14 cellular contexts compared by ENCODE assay signal in the genomic region with DNA sequence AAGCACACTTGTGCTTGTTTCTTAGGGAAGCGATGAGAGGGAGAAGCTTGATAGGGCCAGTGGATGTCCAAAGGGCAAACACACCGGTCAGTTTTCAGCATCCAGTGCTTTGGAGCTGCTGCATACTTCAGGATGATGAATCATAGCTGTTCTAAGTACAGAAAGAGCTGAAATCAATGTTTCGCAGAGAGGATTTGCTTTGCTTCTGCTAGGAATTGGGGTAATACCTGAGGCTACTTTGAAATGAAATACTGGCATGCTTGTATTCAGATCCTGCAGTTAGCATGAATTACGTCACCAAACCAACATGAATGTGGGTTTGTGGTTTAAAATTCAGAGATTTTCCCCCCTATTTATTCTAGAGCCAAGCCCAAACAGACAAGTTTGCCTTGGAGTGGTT.
"Had no signal": no experiment of that assay in that cellular context is flagged by ENCODE, and none has a peak within 500 bp of the region (broad histone marks: within the 10 kb centered on the region; RNA-seq: fewer than 3 reads in every experiment).

No MANE protein-coding gene starts in this region.

- H3K27ac ChIP-seq: coronary artery, epithelial cell of prostate, gastroesophageal sphincter, parathyroid adenoma had no signal

- FAIRE-seq: kidney had no signal

- H3K4me1 ChIP-seq: gastroesophageal sphincter, parathyroid adenoma had no signal

- H3K4me3 Mint-ChIP-seq: activated CD4-positive, alpha-beta memory T cell treated with anti-CD3 and anti-CD28 coated beads, Interleukin-2, amount 10 ng/mL, durations not matched to agents 7 days and 5 days; activated naive CD8-positive, alpha-beta T cell treated with anti-CD3 and anti-CD28 coated beads, Interleukin-2, amount 10 ng/mL, durations not matched to agents 7 days and 5 days; T-helper 2 cell treated with Interferon-gamma antibody and Interleukin-4, amounts not matched to agents 5 μg/mL and 100 μg/mL, for 36 hours had no signal

- H3K9me3 ChIP-seq: gastroesophageal sphincter had no signal

- H3K27ac Mint-ChIP-seq: activated CD4-positive, alpha-beta memory T cell treated with anti-CD3 and anti-CD28 coated beads, Interleukin-2, amount 10 ng/mL, durations not matched to agents 7 days and 5 days; activated naive CD8-positive, alpha-beta T cell treated with anti-CD3 and anti-CD28 coated beads, Interleukin-2, amount 10 ng/mL, durations not matched to agents 7 days and 5 days; T-helper 2 cell treated with Interferon-gamma antibody and Interleukin-4, amounts not matched to agents 5 μg/mL and 100 μg/mL, for 36 hours had no signal

- H3K4me3 ChIP-seq: coronary artery, gastroesophageal sphincter had no signal

- H3K36me3 ChIP-seq: gastroesophageal sphincter had no signal

- H3K9ac ChIP-seq: parathyroid adenoma had no signal

- DNase-seq: activated CD4-positive, alpha-beta memory T cell treated with anti-CD3 and anti-CD28 coated beads, Interleukin-2, amount 10 ng/mL, durations not matched to agents 7 days and 5 days; activated CD4-positive, CD25-positive, alpha-beta regulatory T cell treated with anti-CD3 and anti-CD28 coated beads, Interleukin-2, amount 50 U/mL, for 72 hours; activated naive CD8-positive, alpha-beta T cell treated with anti-CD3 and anti-CD28 coated beads, Interleukin-2, amount 10 ng/mL, durations not matched to agents 7 days and 5 days; aorta; caudate nucleus; effector memory CD4-positive, alpha-beta T cell; kidney; retina; trophoblast cell had no signal

- H2AFZ ChIP-seq: parathyroid adenoma had no signal

- ATAC-seq: gastroesophageal sphincter had no signal

- H3K27me3 ChIP-seq: gastroesophageal sphincter had no signal

- H3K79me2 ChIP-seq: parathyroid adenoma had no signal
